In genomic region chr2:171687287-171688128, GRCh38 we compare ENCODE assay signal across 1 cellular context.
TF ChIP-seq lines count a peak whose summit lies in the region.

Gene DYNC1I2 (plus strand): TSS chr2:171687469. CDS start chr2:171690156, 2,687 bp downstream.

TF ChIP-seq in HepG2, 621 proteins besides CTCF, POLR2A, EP300 and RAD21 (continued from another document):
- TF ChIP-seq USF2 (IDR thresholded peaks at IDR 0.05; ENCODE audit: low read depth, low read length) (no peak), USF2 (CRISPR knock-in tag; IDR thresholded peaks at IDR 0.05; ENCODE audit: borderline replicate concordance) (peak; percentile 17; the same call in 1 of the 2 replicates), JUNB (CRISPR knock-in tag; IDR thresholded peaks at IDR 0.05; ENCODE audit: borderline replicate concordance) (no peak), LCORL (IDR thresholded peaks at IDR 0.05) (no peak), LCORL (CRISPR knock-in tag; IDR thresholded peaks at IDR 0.05) (peak; percentile 55; the same call in 1 of the 2 replicates), ZSCAN5A (CRISPR knock-in tag; IDR thresholded peaks at IDR 0.05; ENCODE audit: borderline replicate concordance) (peak; percentile 74; the same call in 1 of the 2 replicates), TAF1 (CRISPR knock-in tag; IDR thresholded peaks at IDR 0.05) (peak; percentile 85), ARNTL (CRISPR knock-in tag; IDR thresholded peaks at IDR 0.05) (peak; percentile 81), ZNF784 (CRISPR knock-in tag; IDR thresholded peaks at IDR 0.05; ENCODE audit: borderline replicate concordance) (peak; percentile 53; the same call in 1 of the 2 replicates), HDAC2 (CRISPR knock-in tag; IDR thresholded peaks at IDR 0.05) (peak; percentile 43), BRF2 (CRISPR knock-in tag; IDR thresholded peaks at IDR 0.05) (0 out of 2 replicates have a peak, but pooled peaks have one; percentile 14), ZFP36L2 (CRISPR knock-in tag; IDR thresholded peaks at IDR 0.05) (peak; percentile 52; the same call in 1 of the 2 replicates), GATAD1 (CRISPR knock-in tag; IDR thresholded peaks at IDR 0.05) (peak; percentile 87), JUND (CRISPR knock-in tag; IDR thresholded peaks at IDR 0.05) (peak; percentile 55; the same call in 1 of the 2 replicates), ZKSCAN8 (CRISPR knock-in tag; IDR thresholded peaks at IDR 0.05; ENCODE audit: borderline replicate concordance) (no peak), FOXO1 (CRISPR knock-in tag; IDR thresholded peaks at IDR 0.05) (no peak; the same call in none of the 2 replicates), CEBPG (CRISPR knock-in tag; IDR thresholded peaks at IDR 0.05) (no peak; the same call in 1 of the 2 replicates), HCFC1 (IDR thresholded peaks at IDR 0.05; ENCODE audit: low read depth, low read length) (peak; percentile 98), SP5 (CRISPR knock-in tag; IDR thresholded peaks at IDR 0.05; ENCODE audit: borderline replicate concordance, low read depth) (peak; percentile 7; the same call in 1 of the 2 replicates), RFX3 (CRISPR knock-in tag; IDR thresholded peaks at IDR 0.05) (no peak; the same call in 1 of the 2 replicates)
- TF ChIP-seq, protein P1, sequence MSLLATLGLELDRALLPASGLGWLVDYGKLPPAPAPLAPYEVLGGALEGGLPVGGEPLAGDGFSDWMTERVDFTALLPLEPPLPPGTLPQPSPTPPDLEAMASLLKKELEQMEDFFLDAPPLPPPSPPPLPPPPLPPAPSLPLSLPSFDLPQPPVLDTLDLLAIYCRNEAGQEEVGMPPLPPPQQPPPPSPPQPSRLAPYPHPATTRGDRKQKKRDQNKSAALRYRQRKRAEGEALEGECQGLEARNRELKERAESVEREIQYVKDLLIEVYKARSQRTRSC (CRISPR knock-in tag; IDR thresholded peaks at IDR 0.05; ENCODE audit: low read depth): peak; percentile 79; the same call in 1 of the 2 replicates
- TF ChIP-seq, protein P2, sequence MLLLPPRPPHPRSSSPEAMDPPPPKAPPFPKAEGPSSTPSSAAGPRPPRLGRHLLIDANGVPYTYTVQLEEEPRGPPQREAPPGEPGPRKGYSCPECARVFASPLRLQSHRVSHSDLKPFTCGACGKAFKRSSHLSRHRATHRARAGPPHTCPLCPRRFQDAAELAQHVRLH (CRISPR knock-in tag; IDR thresholded peaks at IDR 0.05; ENCODE audit: borderline replicate concordance, low read depth): peak; percentile 11; the same call in 1 of the 2 replicates
